ENCODE assay signal across 8 cellular contexts in the genomic region with DNA sequence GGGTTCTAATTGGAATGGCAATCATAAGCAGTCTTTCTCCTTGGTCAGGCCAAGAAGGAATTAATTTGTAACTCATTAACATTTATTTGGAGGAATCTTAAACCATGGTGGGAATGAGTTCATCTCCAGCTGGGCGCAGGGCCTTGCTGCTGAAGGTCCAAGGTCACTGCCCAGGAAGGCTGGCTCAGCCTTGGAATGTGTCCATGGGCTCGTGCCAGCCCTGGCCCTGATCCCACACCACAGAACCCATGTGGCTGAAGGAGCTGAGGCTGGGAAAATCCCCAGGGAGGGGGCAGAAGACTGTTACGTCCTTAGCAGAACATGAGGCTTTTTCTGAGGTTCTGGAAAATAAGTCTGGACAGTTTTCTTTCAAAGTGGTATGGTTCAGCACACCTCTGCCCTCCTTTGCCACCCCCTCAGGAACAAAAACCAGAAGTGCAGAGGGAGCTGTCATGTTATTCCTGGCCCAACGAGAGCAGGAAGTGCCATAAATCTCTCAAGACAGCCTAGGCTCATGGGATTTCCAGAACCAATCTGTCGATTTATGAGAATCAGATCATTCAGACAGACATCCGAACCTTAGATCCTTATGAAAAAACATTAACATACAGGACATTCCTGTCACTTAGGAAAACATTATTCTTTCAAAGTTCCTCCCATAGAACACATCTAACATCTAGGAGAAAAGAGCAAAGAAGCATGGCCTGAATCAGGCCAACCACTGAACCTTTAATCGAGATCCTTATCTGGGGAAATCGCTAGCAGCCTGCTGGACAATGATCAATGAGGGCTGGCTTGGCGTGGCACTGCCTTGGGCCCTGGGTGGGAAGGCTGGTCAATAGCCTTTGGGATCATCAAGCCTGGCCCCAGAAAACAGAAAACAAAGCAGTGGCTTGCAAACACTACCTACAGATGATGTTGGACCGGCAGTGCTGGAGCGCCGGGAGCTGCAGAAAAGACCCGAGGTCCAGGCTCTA.
DNase-seq lines count a peak whose midpoint lies in the region; ATAC-seq, FAIRE-seq and TF ChIP-seq lines count a peak whose summit lies in the region.

No MANE protein-coding gene starts in this region.

- H4K20me1 ChIP-seq in HepG2 (ENCODE audit: insufficient read depth, low read length) = no peaks in the 10 kb centered on the region

- H3K79me2 ChIP-seq in HepG2 (ENCODE audit: insufficient read depth, low read length) = no peaks in the 10 kb centered on the region

- no peak for TF ChIP-seq POLR2A in HepG2 (IDR thresholded peaks at IDR 0.05; ENCODE audit: insufficient read depth in 1 of 2, low read depth in 2 of 2, low read length in 2 of 2)

- in situ Hi-C loops in HepG2 (cut with HindIII; ENCODE audit: extremely low pct_ligation_motif_present, low pct_unique_long_range_greater_than_20kb) = no loop called here

- H3K4me3 ChIP-seq in liver (ENCODE audit: low read depth in 1 of 3, low read length in 3 of 3) = no peak overlapping the region
- H3K4me3 ChIP-seq in HepG2 (replicated peaks in 1 of 3; ENCODE audit: insufficient read depth in 1 of 3, low read depth in 2 of 3, low read length in 3 of 3) = no peak overlapping the region
- H3K4me3 ChIP-seq in SJCRH30 = no peak overlapping the region

- POLR2A ChIA-PET in HepG2 (lab: Yijun Ruan, JAX) = no interaction called here

- no peak overlapping the region for H3K4me2 ChIP-seq in HepG2 (ENCODE audit: low read depth, low read length)

- no peak for TF ChIP-seq RAD21 in liver (IDR thresholded peaks at IDR 0.05)
- no peak for TF ChIP-seq RAD21 in HepG2 (CRISPR knock-in tag; IDR thresholded peaks at IDR 0.05)

- no peaks in the 10 kb centered on the region for H3K36me3 ChIP-seq in liver (ENCODE audit: control insufficient read depth in 4 of 4, insufficient read depth in 3 of 4, low read depth in 1 of 4, low read length in 3 of 4)
- H3K36me3 ChIP-seq in HepG2 (replicated peaks in 1 of 2; ENCODE audit: control insufficient read depth in 1 of 2, insufficient read depth in 2 of 2, low read length in 2 of 2) = no peaks in the 10 kb centered on the region
- no peaks in the 10 kb centered on the region for H3K36me3 ChIP-seq in SJCRH30

- CTCF ChIA-PET in HepG2 (lab: Yijun Ruan, JAX; ENCODE audit: low intra/inter-chr PET ratio, low total read pairs) = no interaction called here

- H3K27ac ChIP-seq in liver (ENCODE audit: low read depth in 1 of 2, low read length in 2 of 2) (no peak overlapping the region), HepG2 (ENCODE audit: extremely low read length, insufficient read depth, low read length) (no peak overlapping the region), SJCRH30 (no peak overlapping the region)

- no peak for TF ChIP-seq EP300 in HepG2 (IDR thresholded peaks at IDR 0.05; ENCODE audit: low read depth in 2 of 2, low read length in 2 of 2)
- TF ChIP-seq EP300 in HepG2 (CRISPR knock-in tag; IDR thresholded peaks at IDR 0.05; ENCODE audit: borderline replicate concordance) = no peak

- ATAC-seq in HepG2 (no peak), GM21360 (IDR thresholded peaks at IDR 0.05; ENCODE audit: unreplicated experiment) (no peak), GM19395 (IDR thresholded peaks at IDR 0.05; ENCODE audit: unreplicated experiment) (no peak)

- no peak overlapping the region for H3K9ac ChIP-seq in liver (ENCODE audit: low read depth in 1 of 2, low read length in 2 of 2)
- H3K9ac ChIP-seq in HepG2 (ENCODE audit: insufficient read depth, low read depth, low read length) = no peak overlapping the region

- intact Hi-C loops in HepG2 (cut with micrococcal nuclease; ENCODE audit: unreplicated experiment) = no loop called here

- DNase-seq in HepG2 (ENCODE audit: low spot score) (no peak), dermis microvascular lymphatic vessel endothelial cell (ENCODE audit: low read depth in 2 of 2) (peak; percentile 27 to 87), lung microvascular endothelial cell (ENCODE audit: low read depth in 2 of 2) (peak; percentile 71 to 91), SKM-1 treated with dmso at 0.1 percent for 144 hours (lab: John Stamatoyannopoulos, UW; ENCODE audit: unreplicated experiment) (no peak), SJCRH30 (no peak)

- H3K27me3 ChIP-seq in liver (ENCODE audit: control insufficient read depth in 4 of 4, insufficient read depth in 4 of 4, low read length in 3 of 4) (no peaks in the 10 kb centered on the region), HepG2 (ENCODE audit: control insufficient read depth in 1 of 2, insufficient read depth in 2 of 2, low read length in 2 of 2) (peaks cover 0 to 54% of the 10 kb centered on the region in 2 experiments; a peak in 4 of 5 replicates), SJCRH30 (no peaks in the 10 kb centered on the region)

- H3K4me1 ChIP-seq in liver (ENCODE audit: control insufficient read depth in 4 of 4, insufficient read depth in 4 of 4, low read length in 3 of 4) = peaks cover 0 to 21% (median 13%) of the 10 kb centered on the region in 4 donors
- no peaks in the 10 kb centered on the region for H3K4me1 ChIP-seq in HepG2 (ENCODE audit: insufficient read depth, low read length)
- H3K4me1 ChIP-seq in SJCRH30 = no peaks in the 10 kb centered on the region

- H3K9me3 ChIP-seq in liver (ENCODE audit: control insufficient read depth in 4 of 4, low read length in 3 of 4) = no peaks in the 10 kb centered on the region
- no peaks in the 10 kb centered on the region for H3K9me3 ChIP-seq in HepG2 (ENCODE audit: low read length)
- 0 out of 2 replicates have a peak, but pooled peaks cover 2% of the 10 kb centered on the region for H3K9me3 ChIP-seq in SJCRH30 (replicated peaks)

- FAIRE-seq in HepG2 (lab: Jason Lieb, UNC) = no peak

- TF ChIP-seq CTCF in liver (IDR thresholded peaks at IDR 0.05; ENCODE audit: low read depth, low read length, missing input control) (no peak), HepG2 (CRISPR knock-in tag; IDR thresholded peaks at IDR 0.05) (no peak)

- no peak overlapping the region for H2AFZ ChIP-seq in HepG2 (ENCODE audit: low read length)

- no TSS peak for BruUV-seq in HepG2 (replicated peaks; lab: Mats Ljungman, UMichigan)

- 54% methylated on average over 13 of the region's 13 CpGs for WGBS in liver
- WGBS in HepG2 (ENCODE audit: low lambda C conversion rate) = 41% methylated on average over 11 of the region's 13 CpGs

TF ChIP-seq in liver, 16 proteins besides CTCF, POLR2A, EP300 and RAD21 (continues in another document):
- TF ChIP-seq HNF4A (conservative IDR thresholded peaks at IDR 0.05) (peak; percentile 79), JUND (IDR thresholded peaks at IDR 0.05) (peak in 1 of 2 donors; percentile 58), RXRA (IDR thresholded peaks at IDR 0.05) (peak; percentile 52), TAF1 (conservative IDR thresholded peaks at IDR 0.05) (no peak), GABPA (IDR thresholded peaks at IDR 0.05 in 1 of 2, conservative IDR thresholded peaks at IDR 0.05 in 1 of 2) (no peak), NR2F2 (IDR thresholded peaks at IDR 0.05) (peak; percentile 30), HNF4G (IDR thresholded peaks at IDR 0.05) (peak; percentile 21), SP1 (IDR thresholded peaks at IDR 0.05) (peak; percentile 15)

TF ChIP-seq in HepG2, 621 proteins besides CTCF, POLR2A, EP300 and RAD21:
- TF ChIP-seq NCOA1 (CRISPR knock-in tag; IDR thresholded peaks at IDR 0.05) (no peak), NCOR1 (IDR thresholded peaks at IDR 0.05; ENCODE audit: borderline replicate concordance, low read length) (no peak), THAP8 (CRISPR knock-in tag; IDR thresholded peaks at IDR 0.05; ENCODE audit: borderline replicate concordance) (no peak), ZNF557 (CRISPR knock-in tag; IDR thresholded peaks at IDR 0.05) (no peak), ZNF510 (CRISPR knock-in tag; IDR thresholded peaks at IDR 0.05; ENCODE audit: low read depth) (no peak), NR2F2 (IDR thresholded peaks at IDR 0.05; ENCODE audit: borderline replicate concordance, low read depth) (no peak)
- TF ChIP-seq, protein P1, sequence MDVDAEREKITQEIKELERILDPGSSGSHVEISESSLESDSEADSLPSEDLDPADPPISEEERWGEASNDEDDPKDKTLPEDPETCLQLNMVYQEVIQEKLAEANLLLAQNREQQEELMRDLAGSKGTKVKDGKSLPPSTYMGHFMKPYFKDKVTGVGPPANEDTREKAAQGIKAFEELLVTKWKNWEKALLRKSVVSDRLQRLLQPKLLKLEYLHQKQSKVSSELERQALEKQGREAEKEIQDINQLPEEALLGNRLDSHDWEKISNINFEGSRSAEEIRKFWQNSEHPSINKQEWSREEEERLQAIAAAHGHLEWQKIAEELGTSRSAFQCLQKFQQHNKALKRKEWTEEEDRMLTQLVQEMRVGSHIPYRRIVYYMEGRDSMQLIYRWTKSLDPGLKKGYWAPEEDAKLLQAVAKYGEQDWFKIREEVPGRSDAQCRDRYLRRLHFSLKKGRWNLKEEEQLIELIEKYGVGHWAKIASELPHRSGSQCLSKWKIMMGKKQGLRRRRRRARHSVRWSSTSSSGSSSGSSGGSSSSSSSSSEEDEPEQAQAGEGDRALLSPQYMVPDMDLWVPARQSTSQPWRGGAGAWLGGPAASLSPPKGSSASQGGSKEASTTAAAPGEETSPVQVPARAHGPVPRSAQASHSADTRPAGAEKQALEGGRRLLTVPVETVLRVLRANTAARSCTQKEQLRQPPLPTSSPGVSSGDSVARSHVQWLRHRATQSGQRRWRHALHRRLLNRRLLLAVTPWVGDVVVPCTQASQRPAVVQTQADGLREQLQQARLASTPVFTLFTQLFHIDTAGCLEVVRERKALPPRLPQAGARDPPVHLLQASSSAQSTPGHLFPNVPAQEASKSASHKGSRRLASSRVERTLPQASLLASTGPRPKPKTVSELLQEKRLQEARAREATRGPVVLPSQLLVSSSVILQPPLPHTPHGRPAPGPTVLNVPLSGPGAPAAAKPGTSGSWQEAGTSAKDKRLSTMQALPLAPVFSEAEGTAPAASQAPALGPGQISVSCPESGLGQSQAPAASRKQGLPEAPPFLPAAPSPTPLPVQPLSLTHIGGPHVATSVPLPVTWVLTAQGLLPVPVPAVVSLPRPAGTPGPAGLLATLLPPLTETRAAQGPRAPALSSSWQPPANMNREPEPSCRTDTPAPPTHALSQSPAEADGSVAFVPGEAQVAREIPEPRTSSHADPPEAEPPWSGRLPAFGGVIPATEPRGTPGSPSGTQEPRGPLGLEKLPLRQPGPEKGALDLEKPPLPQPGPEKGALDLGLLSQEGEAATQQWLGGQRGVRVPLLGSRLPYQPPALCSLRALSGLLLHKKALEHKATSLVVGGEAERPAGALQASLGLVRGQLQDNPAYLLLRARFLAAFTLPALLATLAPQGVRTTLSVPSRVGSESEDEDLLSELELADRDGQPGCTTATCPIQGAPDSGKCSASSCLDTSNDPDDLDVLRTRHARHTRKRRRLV (CRISPR knock-in tag; IDR thresholded peaks at IDR 0.05) = no peak

Comparison
In these comparisons a context has a peak if more than half of its experiments do, and no peak if none do; other contexts are left out.
1. DNase-seq: peak in dermis microvascular lymphatic vessel endothelial cell (2 of 2) and lung microvascular endothelial cell (2 of 2); none in HepG2 (single experiment), SKM-1 treated with dmso at 0.1 percent for 144 hours (single experiment) and SJCRH30 (0 of 2).